Comparison of ENCODE assay signal across 25 cellular contexts in the genomic region with DNA sequence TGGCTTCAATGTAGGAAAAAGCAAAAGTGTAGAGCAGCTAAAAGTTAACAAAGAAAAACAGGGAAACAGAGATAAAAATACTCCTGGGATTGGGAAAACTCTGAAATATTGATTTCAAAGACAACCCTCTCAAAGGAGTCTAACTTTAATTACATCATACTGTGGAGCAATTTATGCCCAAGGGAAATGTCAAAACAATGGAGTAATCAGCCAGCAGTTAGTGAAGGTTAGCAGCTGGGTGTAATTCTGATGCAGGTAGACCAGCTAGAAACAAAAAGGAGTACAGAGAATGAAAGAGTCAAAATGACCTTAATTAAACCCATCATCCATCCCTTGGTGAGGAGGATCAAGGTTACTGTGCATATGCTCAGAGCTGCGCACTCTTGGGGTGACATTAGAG.
"Had no signal": no experiment of that assay in that cellular context is flagged by ENCODE, and none has a peak within 500 bp of the region (broad histone marks: within the 10 kb centered on the region; RNA-seq: fewer than 3 reads in every experiment).

No MANE protein-coding gene starts in this region.

- H3K9me3 ChIP-seq: pancreas, prostate gland, suprapubic skin, thoracic aorta, tibial artery, uterus had no signal

- H3K27ac ChIP-seq: left ventricle myocardium inferior, pancreas, prostate gland, skin epidermis, suprapubic skin, thoracic aorta, tibial artery, uterus had no signal

- H3K4me3 ChIP-seq: left ventricle myocardium inferior, lung, mucosa of descending colon, pancreas, prostate gland, skin epidermis, suprapubic skin, thoracic aorta, tibial artery, uterus had no signal

- DNase-seq: hypothalamus; immature natural killer cell; kidney; left colon; left ventricle myocardium inferior; midbrain; mucosa of descending colon; naive thymus-derived CD4-positive, alpha-beta T cell; pancreas; posterior cingulate gyrus; retina; right cardiac atrium; stimulated activated CD4-positive, alpha-beta T cell treated with anti-CD3 and anti-CD28 coated beads, Interleukin-4, amount 100 ng/mL, for 24 hours; stimulated activated naive CD4-positive, alpha-beta T cell; tibial artery; uterus had no signal

- ATAC-seq: left colon; mucosa of descending colon; naive thymus-derived CD4-positive, alpha-beta T cell; natural killer cell treated with Interleukin-12 subunit alpha and Interleukin-12 subunit beta and Interleukin-15 and Interleukin-18, amount 100 ng/mL, for 72 hours; pancreas; right cardiac atrium; sciatic nerve; stimulated activated effector memory CD8-positive, alpha-beta T cell treated with anti-CD3 and anti-CD28 coated beads, Interleukin-12 subunit alpha, Interleukin-12 subunit beta, amount 100 ng/mL, for 72 hours had no signal

- H3K27me3 ChIP-seq: pancreas, suprapubic skin, tibial artery, uterus had no signal

- H3K36me3 ChIP-seq: left ventricle myocardium inferior, pancreas, prostate gland, suprapubic skin, thoracic aorta, tibial artery, uterus had no signal

- H3K4me1 ChIP-seq: left ventricle myocardium inferior, pancreas, prostate gland, suprapubic skin, tibial artery, uterus had no signal

- FAIRE-seq: islet of Langerhans, kidney, pancreas had no signal
